ENCODE assay signal across 21 cellular contexts in the genomic region with DNA sequence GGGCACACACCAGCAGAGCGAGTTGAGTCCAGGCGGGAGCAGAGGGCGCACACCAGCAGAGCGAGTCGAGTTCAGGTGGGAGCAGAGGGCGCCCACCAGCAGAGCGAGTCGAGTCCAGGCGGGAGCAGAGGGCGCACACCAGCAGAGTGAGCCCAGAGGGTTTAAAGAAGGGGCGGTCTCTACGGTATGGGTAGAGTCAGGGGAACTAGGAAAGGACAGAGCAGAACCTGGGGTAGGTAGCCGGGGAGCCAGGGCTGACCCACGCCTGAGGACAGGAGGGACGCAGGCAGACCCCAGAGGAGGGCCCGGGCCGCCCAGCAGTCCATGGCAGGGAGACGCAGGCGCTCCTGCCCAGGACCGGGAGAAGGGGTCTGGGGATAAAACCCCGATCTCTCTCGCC. TPM values are rescaled to one million over a fixed set of nuclear protein-coding genes. Genes with fewer than 3 reads are reported as not detected.
"Had no signal": no experiment of that assay in that cellular context is flagged by ENCODE, and none has a peak within 500 bp of the region (broad histone marks: within the 10 kb centered on the region; RNA-seq: fewer than 3 reads in every experiment).

No MANE protein-coding gene starts in this region.

- H2AFZ ChIP-seq: parathyroid adenoma had no signal

- H3K79me2 ChIP-seq: parathyroid adenoma had no signal

- H3K27ac ChIP-seq: esophagus squamous epithelium, heart right ventricle, left ventricle myocardium inferior, lower lobe of right lung, parathyroid adenoma, sigmoid colon, vagina had no signal

- H3K9me3 ChIP-seq: lower lobe of right lung, vagina had no signal

- ATAC-seq: effector memory CD8-positive, alpha-beta T cell; left cardiac atrium; lower lobe of right lung; naive thymus-derived CD8-positive, alpha-beta T cell; stimulated activated effector memory CD8-positive, alpha-beta T cell treated with anti-CD3 and anti-CD28 coated beads, Interleukin-12 subunit alpha, Interleukin-12 subunit beta, amount 100 ng/mL, for 72 hours had no signal

- H3K36me3 ChIP-seq: esophagus squamous epithelium, heart right ventricle, left ventricle myocardium inferior, lower lobe of right lung, sigmoid colon, vagina had no signal

- H3K4me1 ChIP-seq: lower lobe of right lung, sigmoid colon had no signal

- FAIRE-seq: endometrium, islet of Langerhans had no signal

- H3K4me3 ChIP-seq: esophagus squamous epithelium, heart right ventricle, left ventricle myocardium inferior, lower lobe of right lung, sigmoid colon, vagina had no signal

- H3K9ac ChIP-seq: parathyroid adenoma had no signal

- DNase-seq: cortex of kidney; effector memory CD8-positive, alpha-beta T cell; erythroblast; esophagus squamous epithelium; foreskin melanocyte; glutamatergic neuron; heart right ventricle; hippocampal formation; left cardiac atrium; left ventricle myocardium inferior; lower lobe of right lung; naive thymus-derived CD8-positive, alpha-beta T cell; sigmoid colon; stimulated activated CD4-positive, alpha-beta T cell treated with anti-CD3 and anti-CD28 coated beads, Interleukin-2, amount 100 ng/mL, for 24 hours; stimulated activated CD4-positive, alpha-beta T cell treated with anti-CD3 and anti-CD28 coated beads, Interleukin-4, amount 100 ng/mL, for 24 hours; trophoblast cell had no signal

RNA-seq across cellular contexts. Expression of a gene that starts 22.0 kb away (rescaled TPM):
- total RNA-seq: naive thymus-derived CD8-positive, alpha-beta T cell had no signal
- polyA plus RNA-seq: naive thymus-derived CD8-positive, alpha-beta T cell had no signal
